In genomic region chr13:42991892-42992584, GRCh38 we compare ENCODE assay signal across 8 cellular contexts. TPM values are rescaled to one million over a fixed set of nuclear protein-coding genes. Genes with fewer than 3 reads are reported as not detected.
DNase-seq lines count a peak whose midpoint lies in the region; ATAC-seq, FAIRE-seq and TF ChIP-seq lines count a peak whose summit lies in the region.

Gene EPSTI1, minus strand, starts transcription at chr13:42992241. Its CDS starts 76 bp downstream, at chr13:42992165.

- POLR2A ChIA-PET in endothelial cell of umbilical vein (lab: Charles Lee) = interaction anchor here (0.6 to 1.0 kb wide), 2 partner anchors 32 to 887 kb away, joined by 3 to 8 read pairs; partner anchors contain the start of genes CCDC122 and LACC1

- dilution Hi-C loops in endothelial cell of umbilical vein (cut with MboI; ENCODE audit: extremely low pct_ligation_motif_present, low sequenced_read_pairs) = no loop called here

- H3K79me2 ChIP-seq in endothelial cell of umbilical vein (ENCODE audit: control insufficient read depth, insufficient read depth, low read length) = no peaks in the 10 kb centered on the region

- CTCF ChIA-PET in endothelial cell of umbilical vein (lab: Charles Lee) = interaction anchor here (0.9 to 4.0 kb wide), 6 partner anchors 13 to 93 kb away, joined by 3 to 21 read pairs (median 4); partner anchors contain the start of gene DNAJC15

- H3K27ac ChIP-seq in endothelial cell of umbilical vein (ENCODE audit: insufficient read depth, low read depth, low read length) = peak within 1 kb of the TSS; percentile 2

- no peak for TF ChIP-seq CTCF in GM06990 (IDR thresholded peaks at IDR 0.05; ENCODE audit: insufficient read depth, low read length, poor library complexity, severe bottlenecking)
- no peak for TF ChIP-seq CTCF in endothelial cell of umbilical vein (IDR thresholded peaks at IDR 0.05; ENCODE audit: extremely low read depth in 1 of 2, insufficient read depth in 1 of 2, low read depth in 1 of 2, low read length in 2 of 2)
- TF ChIP-seq CTCF in mucosa of descending colon (IDR thresholded peaks at IDR 0.05) = no peak

- peaks cover 19% of the 10 kb centered on the region for H3K4me1 ChIP-seq in endothelial cell of umbilical vein (ENCODE audit: control insufficient read depth, extremely low read depth, insufficient read depth, low read length)
- H3K4me1 ChIP-seq in mucosa of descending colon (ENCODE audit: low read depth) = peaks cover 26% of the 10 kb centered on the region

- no peak for TF ChIP-seq POLR2A in endothelial cell of umbilical vein (IDR thresholded peaks at IDR 0.05; ENCODE audit: low read depth, low read length)

- intact Hi-C loops in endothelial cell of umbilical vein (cut with micrococcal nuclease) (loop anchor here (1.0 to 5.0 kb wide), 3 partner anchors 31 to 85 kb away; partner anchors contain the start of gene DNAJC15), mucosa of descending colon (cut with DNase I, micrococcal nuclease) (no loop called here)

- H3K36me3 ChIP-seq in GM06990 (ENCODE audit: control insufficient read depth, insufficient read depth, low read length) (no peaks in the 10 kb centered on the region), MG63 (no peaks in the 10 kb centered on the region), endothelial cell of umbilical vein (ENCODE audit: control insufficient read depth in 2 of 2, extremely low read depth in 1 of 2, insufficient read depth in 2 of 2, low read length in 2 of 2) (no peaks in the 10 kb centered on the region), mucosa of descending colon (ENCODE audit: low read depth) (no peaks in the 10 kb centered on the region)

- DNase-seq in GM06990 (ENCODE audit: extremely low read depth, insufficient read length) (peak; percentile 86), H4 (ENCODE audit: low spot score) (peak; percentile 25), MG63 (peak; percentile 70), endothelial cell of umbilical vein (ENCODE audit: low read depth, low spot score) (peak; percentile 77), mucosa of descending colon (peak; percentile 81 to 87 (median 82)), DMS153 (lab: John Stamatoyannopoulos, UW) (no peak)
- peak; percentile 29 for DNase-seq in activated CD8-positive, alpha-beta memory T cell treated with anti-CD3 and anti-CD28 coated beads, Interleukin-2, amount 50 U/mL, for 1 hour (ENCODE audit: extremely low read depth)
- peak; percentile 59 to 64 for DNase-seq in stimulated activated CD8-positive, alpha-beta memory T cell treated with anti-CD3 and anti-CD28 coated beads, Interleukin-4, amount 100 ng/mL, for 4 hours (ENCODE audit: low read depth in 2 of 2, low spot score in 1 of 2)

- peak within 1 kb of the TSS; percentile 73 for H3K9ac ChIP-seq in endothelial cell of umbilical vein (replicated peaks; ENCODE audit: extremely low read depth, insufficient read depth, low read length)

- no TSS peak for BruUV-seq in endothelial cell of umbilical vein (replicated peaks; lab: Mats Ljungman, UMichigan)

- H3K27me3 ChIP-seq in GM06990 (replicated peaks; ENCODE audit: control insufficient read depth, insufficient read depth, low read length) (no peaks in the 10 kb centered on the region), MG63 (no peaks in the 10 kb centered on the region), endothelial cell of umbilical vein (ENCODE audit: control insufficient read depth in 2 of 2, insufficient read depth in 2 of 2, low read length in 2 of 2) (no peaks in the 10 kb centered on the region)

- no peaks in the 10 kb centered on the region for H3K9me1 ChIP-seq in endothelial cell of umbilical vein (replicated peaks; ENCODE audit: control insufficient read depth, extremely low read depth, insufficient read depth, low read length)

- peak within 1 kb of the TSS; percentile 98 for H2AFZ ChIP-seq in endothelial cell of umbilical vein (ENCODE audit: low read depth, low read length)

- H3K4me2 ChIP-seq in endothelial cell of umbilical vein (ENCODE audit: insufficient read depth, low read length) = peak within 1 kb of the TSS; percentile 95

- no peaks in the 10 kb centered on the region for H4K20me1 ChIP-seq in endothelial cell of umbilical vein (replicated peaks; ENCODE audit: control insufficient read depth, extremely low read depth, insufficient read depth, low read length)

- peak; percentile 62 for FAIRE-seq in endothelial cell of umbilical vein (lab: Jason Lieb, UNC)

- H3K9me3 ChIP-seq in MG63 = no peaks in the 10 kb centered on the region
- H3K9me3 ChIP-seq in endothelial cell of umbilical vein (replicated peaks; ENCODE audit: control insufficient read depth, insufficient read depth, low read length) = no peaks in the 10 kb centered on the region
- H3K9me3 ChIP-seq in mucosa of descending colon = no peaks in the 10 kb centered on the region

- ATAC-seq in mucosa of descending colon = peak; percentile 91

- H3K4me3 ChIP-seq in GM06990 (replicated peaks; ENCODE audit: low read depth, low read length) (peak within 1 kb of the TSS; percentile 77), MG63 (peak within 1 kb of the TSS; percentile 59), endothelial cell of umbilical vein (replicated peaks in 1 of 3; ENCODE audit: insufficient read depth in 1 of 3, low read depth in 1 of 3, low read length in 3 of 3) (peak within 1 kb of the TSS; percentile 62 to 77 (median 70)), mucosa of descending colon (peak within 1 kb of the TSS; percentile 43)

TF ChIP-seq in endothelial cell of umbilical vein, 7 proteins besides CTCF, POLR2A, EP300 and RAD21:
- TF ChIP-seq POLR2AphosphoS5 (IDR thresholded peaks at IDR 0.05; ENCODE audit: insufficient read depth, low read depth, low read length) (no peak), GATA2 (IDR thresholded peaks at IDR 0.05; ENCODE audit: insufficient read depth, insufficient read length, low read depth, low read length) (no peak), MYC (IDR thresholded peaks at IDR 0.05; ENCODE audit: low read depth, low read length) (no peak), EZH2 (IDR thresholded peaks at IDR 0.05; ENCODE audit: borderline replicate concordance, low read depth, low read length, severe bottlenecking) (no peak), FOS (IDR thresholded peaks at IDR 0.05; ENCODE audit: borderline replicate concordance, insufficient read depth, low read length) (no peak), JUN (IDR thresholded peaks at IDR 0.05; ENCODE audit: borderline replicate concordance, insufficient read depth, insufficient read length, low read depth) (no peak), MAX (IDR thresholded peaks at IDR 0.05; ENCODE audit: insufficient read depth, insufficient read length) (no peak)

RNA-seq across cellular contexts. Expression of gene EPSTI1, which starts in this region (rescaled TPM):
- total RNA-seq in H4 (2014; rRNA removed; shearing (Covaris generic)) = 5.4 and 6.0 TPM in 2 replicates
- total RNA-seq in MG63 (2014; rRNA removed; shearing (Covaris generic); ENCODE audit: low replicate concordance) = 2.9 and 5.7 TPM in 2 replicates
- total RNA-seq in endothelial cell of umbilical vein = 0.74 and 3.1 TPM in 2 replicates
- 0.76 and 0.77 TPM in 2 replicates for polyA plus RNA-seq in endothelial cell of umbilical vein
- polyA plus RNA-seq in endothelial cell of umbilical vein (2011; cell fraction: cytosol; rRNA removed) = 0.55 and 0.58 TPM in 2 replicates
- 0.67 and 0.74 TPM in 2 replicates for polyA plus RNA-seq in endothelial cell of umbilical vein (2011; cell fraction: nucleus; rRNA removed)
- 0.98 and 1.3 TPM in 2 replicates for polyA plus RNA-seq in endothelial cell of umbilical vein (2012)
- polyA minus RNA-seq in endothelial cell of umbilical vein = 0.49 and 0.76 TPM in 2 replicates
- not detected for polyA minus RNA-seq in endothelial cell of umbilical vein (2011; cell fraction: cytosol; rRNA and poly(A)+ RNA removed)
- 0.77 and 1.2 TPM in 2 replicates for polyA minus RNA-seq in endothelial cell of umbilical vein (2011; cell fraction: nucleus; rRNA and poly(A)+ RNA removed)
- 10 to 100 TPM; 12.1 to 26.9 (median 19.1) TPM for total RNA-seq in mucosa of descending colon
